Comparison of ENCODE assay signal across 19 cellular contexts in genomic region chr5:149441194-149441753, GRCh38.
DNase-seq lines count a peak whose midpoint lies in the region; ATAC-seq, FAIRE-seq and TF ChIP-seq lines count a peak whose summit lies in the region.
"Had no signal": no experiment of that assay in that cellular context is flagged by ENCODE, and none has a peak within 500 bp of the region (broad histone marks: within the 10 kb centered on the region; RNA-seq: fewer than 3 reads in every experiment).

No MANE protein-coding gene starts in this region.

- H3K4me3 Mint-ChIP-seq in GM23338 (no peak overlapping the region), MCF 10A (ENCODE audit: unreplicated experiment) (no peak overlapping the region)
- H3K4me3 Mint-ChIP-seq: CD4-positive, CD25-positive, alpha-beta regulatory T cell had no signal

- H3K36me3 Mint-ChIP-seq in GM23338 (ENCODE audit: low read depth) (no peaks in the 10 kb centered on the region), MCF 10A (ENCODE audit: insufficient read depth, unreplicated experiment) (no peaks in the 10 kb centered on the region)
- H3K36me3 Mint-ChIP-seq: CD4-positive, CD25-positive, alpha-beta regulatory T cell had no signal

- H3K9me3 Mint-ChIP-seq in GM23338 = peaks cover 9% of the 10 kb centered on the region; the same call in 2 of the 3 replicates
- H3K9me3 Mint-ChIP-seq in MCF 10A (ENCODE audit: unreplicated experiment) = no peaks in the 10 kb centered on the region

- peaks cover 14% of the 10 kb centered on the region for H3K4me1 ChIP-seq in GM23338 (ENCODE audit: insufficient read depth)
- peaks cover 53% of the 10 kb centered on the region for H3K4me1 ChIP-seq in keratinocyte (ENCODE audit: control insufficient read depth, extremely low read depth, insufficient read depth, low read length)

- H3K27ac Mint-ChIP-seq in GM23338 (peak overlapping the region; percentile 74; the same call in 1 of the 2 replicates), MCF 10A (ENCODE audit: low read depth, unreplicated experiment) (peak overlapping the region; percentile 84)
- H3K27ac Mint-ChIP-seq: CD4-positive, CD25-positive, alpha-beta regulatory T cell had no signal

- CTCF ChIA-PET in MCF 10A (lab: Yijun Ruan, JAX) = interaction anchor here (0.5 to 21.8 kb wide), 40 partner anchors 8 to 522 kb away, joined by 3 to 662 read pairs (median 6); partner anchors contain the start of genes ARHGEF37, CSNK1A1 and IL17B

- dilution Hi-C loops in keratinocyte (cut with MboI; ENCODE audit: extremely low pct_ligation_motif_present, low sequenced_read_pairs) = no loop called here

- H2AFZ ChIP-seq in GM23338 (peak overlapping the region; percentile 74; the same call in 1 of the 2 replicates), keratinocyte (ENCODE audit: control insufficient read depth, low read length) (no peak overlapping the region)

- H3K9me2 ChIP-seq in GM23338 (ENCODE audit: insufficient read depth) = no peaks in the 10 kb centered on the region

- H3K4me2 ChIP-seq in GM23338 (no peak overlapping the region), keratinocyte (ENCODE audit: control insufficient read depth, extremely low read depth, insufficient read depth, low read depth, low read length) (peak overlapping the region; percentile 81)

- H4K20me1 ChIP-seq in GM23338 (replicated peaks; ENCODE audit: insufficient read depth) (no peaks in the 10 kb centered on the region), keratinocyte (ENCODE audit: control insufficient read depth, extremely low read depth, insufficient read depth, low read length) (no peaks in the 10 kb centered on the region)

- H3K27me3 Mint-ChIP-seq in GM23338 (ENCODE audit: insufficient read depth, low read depth, poor library complexity) = peaks cover 8% of the 10 kb centered on the region
- no peaks in the 10 kb centered on the region for H3K27me3 Mint-ChIP-seq in MCF 10A (ENCODE audit: insufficient read depth, unreplicated experiment)
- H3K27me3 Mint-ChIP-seq: CD4-positive, CD25-positive, alpha-beta regulatory T cell had no signal

- no peaks in the 10 kb centered on the region for H3K9me3 ChIP-seq in keratinocyte (ENCODE audit: control insufficient read depth, low read depth, low read length)
- H3K9me3 ChIP-seq: Caco-2 had no signal

- no peaks in the 10 kb centered on the region for H3K27me3 ChIP-seq in GM23338 (ENCODE audit: insufficient read depth)
- H3K27me3 ChIP-seq in keratinocyte (ENCODE audit: control insufficient read depth, extremely low read depth, insufficient read depth, low read length) = no peaks in the 10 kb centered on the region

- BruUV-seq in MCF 10A (replicated peaks; lab: Mats Ljungman, UMichigan) = no TSS peak

- H3K79me2 ChIP-seq in GM23338 (replicated peaks; ENCODE audit: insufficient read depth) = no peaks in the 10 kb centered on the region
- no peaks in the 10 kb centered on the region for H3K79me2 ChIP-seq in keratinocyte (ENCODE audit: control insufficient read depth, insufficient read depth, low read length)

- no peak for DNase-seq in GM23338 (ENCODE audit: low spot score)
- no peak for DNase-seq in MCF 10A (ENCODE audit: unreplicated experiment)
- no peak for DNase-seq in keratinocyte (ENCODE audit: low read depth, low spot score)
- DNase-seq in activated CD4-positive, alpha-beta T cell treated with anti-CD3 and anti-CD28 coated beads for 1 hour = no peak
- DNase-seq: AML-193; Caco-2; CD4-positive, CD25-positive, alpha-beta regulatory T cell; DMS153; HCEC 1CT; NCI-H1436; NCI-H2029; NCI-H2171 treated with DMSO at 0.1 percent for 48 hours; NCI-H748 treated with DMSO at 0.1 percent for 48 hours; OCI-M1; RPMI8226 had no signal

- POLR2A ChIA-PET in MCF 10A (lab: Yijun Ruan, JAX) = interaction anchor here (0.8 to 30.8 kb wide), 22 partner anchors 10 to 195 kb away, joined by 3 to 1058 read pairs (median 10); partner anchors contain the start of genes ARHGEF37 and CSNK1A1

- H3F3A ChIP-seq in GM23338 (replicated peaks; ENCODE audit: low read depth) = no peaks in the 10 kb centered on the region

- no peak for TF ChIP-seq CTCF in GM23338 (conservative IDR thresholded peaks at IDR 0.05; ENCODE audit: low read depth in 2 of 2)
- TF ChIP-seq CTCF in MCF 10A (IDR thresholded peaks at IDR 0.05; ENCODE audit: unreplicated experiment) = no peak
- TF ChIP-seq CTCF in keratinocyte (optimal IDR thresholded peaks at IDR 0.05 in 1 of 3, IDR thresholded peaks at IDR 0.05 in 1 of 3, conservative IDR thresholded peaks at IDR 0.05 in 1 of 3; ENCODE audit: extremely low read depth in 1 of 3, insufficient read depth in 2 of 3, low read length in 3 of 3) = no peak

- H3K4me3 ChIP-seq in GM23338 (no peak overlapping the region), keratinocyte (ENCODE audit: control insufficient read depth in 2 of 3, extremely low read depth in 1 of 3, insufficient read depth in 2 of 3, low read depth in 1 of 3, low read length in 3 of 3) (peak overlapping the region in 1 of 3 experiments; percentile 7), skin epidermis (no peak overlapping the region)

- H3K27ac ChIP-seq in GM23338 (ENCODE audit: low read depth) (no peak overlapping the region), keratinocyte (ENCODE audit: control insufficient read depth, insufficient read depth, low read length) (peak overlapping the region; percentile 98), skin epidermis (peak overlapping the region; percentile 43 to 91 (median 80))

- H3K4me1 Mint-ChIP-seq in GM23338 (peaks cover 37% of the 10 kb centered on the region), MCF 10A (ENCODE audit: insufficient read depth, unreplicated experiment) (peaks cover 59% of the 10 kb centered on the region)

- no peaks in the 10 kb centered on the region for H3K9me1 ChIP-seq in keratinocyte (ENCODE audit: control insufficient read depth, extremely low read depth, insufficient read depth, low read length)

- ATAC-seq in GM23338 = no peak
- no peak for ATAC-seq in GM18858 (IDR thresholded peaks at IDR 0.05; ENCODE audit: unreplicated experiment)
- ATAC-seq in HG03521 (IDR thresholded peaks at IDR 0.05; ENCODE audit: unreplicated experiment) = no peak

- H3K36me3 ChIP-seq in GM23338 (ENCODE audit: insufficient read depth) (no peaks in the 10 kb centered on the region), keratinocyte (ENCODE audit: control insufficient read depth in 2 of 2, extremely low read depth in 1 of 2, insufficient read depth in 2 of 2, low read length in 2 of 2) (no peaks in the 10 kb centered on the region)

- intact Hi-C loops in MCF 10A (cut with micrococcal nuclease) = no loop called here

- FAIRE-seq in keratinocyte (lab: Jason Lieb, UNC) = no peak
- FAIRE-seq: GM12892 had no signal

- H3K9ac ChIP-seq in keratinocyte (ENCODE audit: control insufficient read depth, extremely low read depth, insufficient read depth, low read length) = peak overlapping the region; percentile 79

TF ChIP-seq in GM23338, 12 proteins besides CTCF, POLR2A, EP300 and RAD21:
- TF ChIP-seq EZH2 (IDR thresholded peaks at IDR 0.05; ENCODE audit: low read depth, unreplicated experiment) = no peak
